10 cellular contexts compared by ENCODE assay signal in the genomic region with DNA sequence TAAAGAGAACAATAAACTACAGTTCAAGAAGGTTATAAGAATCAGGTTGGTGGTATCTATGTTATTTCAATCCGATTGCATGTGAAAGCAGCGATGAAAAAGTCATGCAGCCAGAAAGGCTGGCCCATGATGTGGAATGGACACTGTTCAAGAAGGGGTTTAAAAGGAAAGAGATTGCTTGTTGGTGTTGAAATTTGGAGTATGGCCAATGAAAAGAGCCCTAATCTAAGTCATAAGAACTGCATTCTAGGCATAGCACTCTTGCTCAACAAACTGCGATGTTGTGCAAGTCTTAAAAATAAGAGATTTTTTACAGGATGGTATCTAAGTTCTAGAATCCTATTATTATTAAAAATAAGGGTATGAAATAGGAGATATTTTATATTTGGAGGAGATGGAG.
DNase-seq lines count a peak whose midpoint lies in the region; ATAC-seq, FAIRE-seq and TF ChIP-seq lines count a peak whose summit lies in the region.
"Had no signal": no experiment of that assay in that cellular context is flagged by ENCODE, and none has a peak within 500 bp of the region (broad histone marks: within the 10 kb centered on the region; RNA-seq: fewer than 3 reads in every experiment).

No MANE protein-coding gene starts in this region.

- H3K9ac ChIP-seq in K562 (ENCODE audit: insufficient read depth in 1 of 2, low read depth in 2 of 2, low read length in 2 of 2) = no peak overlapping the region
- peak overlapping the region; percentile 33 for H3K9ac ChIP-seq in keratinocyte (ENCODE audit: control insufficient read depth, extremely low read depth, insufficient read depth, low read length)

- 8% methylated on average over 3 of the region's 3 CpGs for WGBS in K562 (ENCODE audit: insufficient coverage, low coverage, missing lambda C conversion rate)

- dilution Hi-C loops in keratinocyte (cut with MboI; ENCODE audit: extremely low pct_ligation_motif_present, low sequenced_read_pairs) = no loop called here

- CTCF ChIA-PET in K562 (lab: Yijun Ruan, JAX; ENCODE audit: low intra/inter-chr PET ratio) = no interaction called here

- H3K4me2 ChIP-seq in K562 (ENCODE audit: insufficient read depth, low read length) = no peak overlapping the region
- H3K4me2 ChIP-seq in keratinocyte (ENCODE audit: control insufficient read depth, extremely low read depth, insufficient read depth, low read depth, low read length) = peak overlapping the region; percentile 9

- POLR2A ChIA-PET in K562 (lab: Yijun Ruan, JAX) = no interaction called here

- ATAC-seq in K562 = no peak
- ATAC-seq in HG02678 (IDR thresholded peaks at IDR 0.05; ENCODE audit: unreplicated experiment) = no peak
- ATAC-seq in HG03139 (IDR thresholded peaks at IDR 0.05; ENCODE audit: unreplicated experiment) = no peak
- no peak for ATAC-seq in GM21786 (IDR thresholded peaks at IDR 0.05; ENCODE audit: unreplicated experiment)

- H3K4me3 ChIP-seq in K562 (no peak overlapping the region), keratinocyte (ENCODE audit: control insufficient read depth in 2 of 3, extremely low read depth in 1 of 3, insufficient read depth in 2 of 3, low read depth in 1 of 3, low read length in 3 of 3) (no peak overlapping the region), tibial artery (no peak overlapping the region)
- H3K4me3 ChIP-seq: MG63 had no signal

- TF ChIP-seq CTCF in K562 (IDR thresholded peaks at IDR 0.05 in 2 of 3, conservative IDR thresholded peaks at IDR 0.05 in 1 of 3; ENCODE audit: insufficient read depth in 2 of 3, low read depth in 1 of 3, low read length in 3 of 3) (no peak), keratinocyte (optimal IDR thresholded peaks at IDR 0.05 in 1 of 3, IDR thresholded peaks at IDR 0.05 in 1 of 3, conservative IDR thresholded peaks at IDR 0.05 in 1 of 3; ENCODE audit: extremely low read depth in 1 of 3, insufficient read depth in 2 of 3, low read length in 3 of 3) (no peak), tibial artery (IDR thresholded peaks at IDR 0.05) (no peak)

- H4K20me1 ChIP-seq in K562 (replicated peaks; ENCODE audit: control insufficient read depth, insufficient read depth, low read length) (no peaks in the 10 kb centered on the region), keratinocyte (ENCODE audit: control insufficient read depth, extremely low read depth, insufficient read depth, low read length) (no peaks in the 10 kb centered on the region)

- no peak for TF ChIP-seq EP300 in K562 (IDR thresholded peaks at IDR 0.05; ENCODE audit: low read length)

- no peaks in the 10 kb centered on the region for H3K27me3 ChIP-seq in K562 (ENCODE audit: control insufficient read depth in 2 of 2, insufficient read depth in 2 of 2, low read length in 2 of 2)
- no peaks in the 10 kb centered on the region for H3K27me3 ChIP-seq in keratinocyte (ENCODE audit: control insufficient read depth, extremely low read depth, insufficient read depth, low read length)
- H3K27me3 ChIP-seq in tibial artery = no peaks in the 10 kb centered on the region
- H3K27me3 ChIP-seq: MG63 had no signal

- no TSS peak for BruUV-seq in K562 (replicated peaks; lab: Mats Ljungman, UMichigan)

- TF ChIP-seq POLR2A in K562 (conservative IDR thresholded peaks at IDR 0.05) = no peak

- DNase-seq in HTR-8/SVneo (ENCODE audit: insufficient read length, low spot score) (no peak), K562 (ENCODE audit: extremely low read depth in 1 of 4, low spot score in 3 of 4) (no peak), keratinocyte (ENCODE audit: low read depth, low spot score) (no peak), tibial artery (peak; percentile 71 to 79), CD1c-positive myeloid dendritic cell (ENCODE audit: extremely low spot score) (no peak)
- DNase-seq: activated naive CD4-positive, alpha-beta T cell treated with anti-CD3 and anti-CD28 coated beads, Interleukin-2, amount 10 ng/mL, durations not matched to agents 7 days and 5 days had no signal

- in situ Hi-C loops in K562 (cut with MboI) = no loop called here

- no peaks in the 10 kb centered on the region; a peak in 1 of 5 replicates for H3K4me1 ChIP-seq in K562 (replicated peaks in 1 of 2; ENCODE audit: control insufficient read depth in 2 of 2, insufficient read depth in 2 of 2, low read length in 2 of 2)
- H3K4me1 ChIP-seq in keratinocyte (ENCODE audit: control insufficient read depth, extremely low read depth, insufficient read depth, low read length) = peaks cover 34% of the 10 kb centered on the region
- peaks cover 0 to 72% (median 34%) of the 10 kb centered on the region in 4 donors for H3K4me1 ChIP-seq in tibial artery

- H3K79me2 ChIP-seq in K562 (ENCODE audit: control insufficient read depth, insufficient read depth, low read length) (no peaks in the 10 kb centered on the region), keratinocyte (ENCODE audit: control insufficient read depth, insufficient read depth, low read length) (no peaks in the 10 kb centered on the region)

- intact Hi-C loops in K562 (cut with micrococcal nuclease) = no loop called here
- intact Hi-C loops in tibial artery (cut with DNase I; ENCODE audit: low total_unique reads) = no loop called here

- TF ChIP-seq RAD21 in K562 (CRISPR knock-in tag; conservative IDR thresholded peaks at IDR 0.05 in 1 of 2, IDR thresholded peaks at IDR 0.05 in 1 of 2) = no peak

- peak; percentile 72 for FAIRE-seq in HTR-8/SVneo (lab: Jason Lieb, UNC)
- no peak for FAIRE-seq in K562 (lab: Jason Lieb, UNC)
- peak; percentile 69 for FAIRE-seq in keratinocyte (lab: Jason Lieb, UNC)

- H3K9me3 ChIP-seq in K562 (replicated peaks; ENCODE audit: control insufficient read depth, insufficient read depth, low read depth, low read length) (no peaks in the 10 kb centered on the region), keratinocyte (ENCODE audit: control insufficient read depth, low read depth, low read length) (no peaks in the 10 kb centered on the region), tibial artery (no peaks in the 10 kb centered on the region)
- H3K9me3 ChIP-seq: MG63 had no signal

- H3K27ac ChIP-seq in K562 (ENCODE audit: extremely low read depth, low read depth, low read length) (no peak overlapping the region), keratinocyte (ENCODE audit: control insufficient read depth, insufficient read depth, low read length) (peak overlapping the region; percentile 84), tibial artery (peak overlapping the region; percentile 70 to 80)

- H2AFZ ChIP-seq in K562 (ENCODE audit: low read depth, low read length) (no peak overlapping the region), keratinocyte (ENCODE audit: control insufficient read depth, low read length) (no peak overlapping the region)

- no peaks in the 10 kb centered on the region for H3K36me3 ChIP-seq in K562 (ENCODE audit: control insufficient read depth, insufficient read depth, low read length)
- peaks cover 0 to 4% of the 10 kb centered on the region in 2 experiments for H3K36me3 ChIP-seq in keratinocyte (ENCODE audit: control insufficient read depth in 2 of 2, extremely low read depth in 1 of 2, insufficient read depth in 2 of 2, low read length in 2 of 2)
- H3K36me3 ChIP-seq in tibial artery = peaks cover 0 to 8% (median 0%) of the 10 kb centered on the region in 3 donors

- H3K9me1 ChIP-seq in K562 (ENCODE audit: control insufficient read depth, insufficient read depth, low read length) (no peaks in the 10 kb centered on the region), keratinocyte (ENCODE audit: control insufficient read depth, extremely low read depth, insufficient read depth, low read length) (no peaks in the 10 kb centered on the region)

TF ChIP-seq in K562, 482 proteins besides CTCF, POLR2A, EP300 and RAD21:
- TF ChIP-seq CEBPB (tag; IDR thresholded peaks at IDR 0.05) (peak; percentile 96), SIRT6 (IDR thresholded peaks at IDR 0.05; ENCODE audit: low read depth, low read length) (no peak), CEBPG (CRISPR knock-in tag; IDR thresholded peaks at IDR 0.05) (no peak), CEBPG (tag; conservative IDR thresholded peaks at IDR 0.05 in 1 of 2, IDR thresholded peaks at IDR 0.05 in 1 of 2) (peak; percentile 80 to 98), CBX1 (IDR thresholded peaks at IDR 0.05; ENCODE audit: low read depth) (no peak), CHCHD3 (CRISPR knock-in tag; IDR thresholded peaks at IDR 0.05) (no peak)
- TF ChIP-seq, protein P1, sequence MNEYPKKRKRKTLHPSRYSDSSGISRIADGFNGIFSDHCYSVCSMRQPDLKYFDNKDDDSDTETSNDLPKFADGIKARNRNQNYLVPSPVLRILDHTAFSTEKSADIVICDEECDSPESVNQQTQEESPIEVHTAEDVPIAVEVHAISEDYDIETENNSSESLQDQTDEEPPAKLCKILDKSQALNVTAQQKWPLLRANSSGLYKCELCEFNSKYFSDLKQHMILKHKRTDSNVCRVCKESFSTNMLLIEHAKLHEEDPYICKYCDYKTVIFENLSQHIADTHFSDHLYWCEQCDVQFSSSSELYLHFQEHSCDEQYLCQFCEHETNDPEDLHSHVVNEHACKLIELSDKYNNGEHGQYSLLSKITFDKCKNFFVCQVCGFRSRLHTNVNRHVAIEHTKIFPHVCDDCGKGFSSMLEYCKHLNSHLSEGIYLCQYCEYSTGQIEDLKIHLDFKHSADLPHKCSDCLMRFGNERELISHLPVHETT (CRISPR knock-in tag; conservative IDR thresholded peaks at IDR 0.05 in 1 of 2, IDR thresholded peaks at IDR 0.05 in 1 of 2) = peak in 1 of 2 experiments; percentile 41; a peak in 1 of 4 replicates

Comparison
In these comparisons a context has a peak if more than half of its experiments do, and no peak if none do; other contexts are left out.
1. DNase-seq: peak in tibial artery (2 of 2); none in HTR-8/SVneo (single experiment), K562 (0 of 4), keratinocyte (single experiment) and CD1c-positive myeloid dendritic cell (single experiment).